17 cellular contexts compared by ENCODE assay signal in the genomic region with DNA sequence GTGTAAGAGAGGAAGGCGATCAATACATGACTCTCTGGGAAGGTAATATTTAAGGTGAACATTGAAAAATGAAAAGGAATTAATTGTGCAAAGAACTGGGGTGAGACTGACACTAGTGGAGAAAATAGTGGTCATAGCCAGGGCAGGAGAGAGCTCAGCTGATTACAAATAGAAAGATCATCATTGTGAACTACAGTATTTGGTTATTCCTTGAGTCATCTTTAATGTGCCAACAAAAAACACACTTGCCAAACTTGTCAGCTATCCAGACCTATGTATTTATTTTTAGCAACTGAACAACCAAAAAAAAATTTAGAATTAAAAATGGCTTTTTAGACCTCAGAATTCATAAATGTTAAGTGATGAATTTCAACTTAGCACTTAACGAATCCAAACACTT.
DNase-seq lines count a peak whose midpoint lies in the region; ATAC-seq and TF ChIP-seq lines count a peak whose summit lies in the region.
"Had no signal": no experiment of that assay in that cellular context is flagged by ENCODE, and none has a peak within 500 bp of the region (broad histone marks: within the 10 kb centered on the region; RNA-seq: fewer than 3 reads in every experiment).

No MANE protein-coding gene starts in this region.

- H4K20me1 ChIP-seq in PC-3 (ENCODE audit: low read length) = no peaks in the 10 kb centered on the region
- H4K20me1 ChIP-seq: BLaER1 had no signal

- H3K4me3 ChIP-seq in PC-3 (ENCODE audit: low read length) (no peak overlapping the region), epithelial cell of esophagus (ENCODE audit: low read length) (no peak overlapping the region)
- H3K4me3 ChIP-seq: A549, BLaER1 had no signal

- no peak overlapping the region for H3K4me2 ChIP-seq in PC-3 (ENCODE audit: low read length)
- H3K4me2 ChIP-seq: A549, BLaER1 had no signal

- ATAC-seq in PC-3 (peak; percentile 91), GM18517 (IDR thresholded peaks at IDR 0.05; ENCODE audit: unreplicated experiment) (no peak)
- ATAC-seq: A549, HepG2 had no signal

- no peak overlapping the region for H2AFZ ChIP-seq in PC-3 (ENCODE audit: low read length)

- H3F3A ChIP-seq in PC-3 (ENCODE audit: low read length, unreplicated experiment) = no peaks in the 10 kb centered on the region

- CTCF ChIA-PET in PC-3 (lab: Charles Lee) = no interaction called here

- no TSS peak for BruUV-seq in PC-3 (replicated peaks; lab: Mats Ljungman, UMichigan)

- H3K27ac ChIP-seq in PC-3 (ENCODE audit: low read length) = no peak overlapping the region
- H3K27ac ChIP-seq: 22Rv1, A549, BLaER1 had no signal

- peaks cover 3% of the 10 kb centered on the region; the same call in 1 of the 2 replicates for H3K4me1 ChIP-seq in PC-3 (ENCODE audit: insufficient read depth, low read length)
- H3K4me1 ChIP-seq: A549, BLaER1 had no signal

- H3K9me3 ChIP-seq in PC-3 (ENCODE audit: low read length) = no peaks in the 10 kb centered on the region
- H3K9me3 ChIP-seq: A549, BLaER1 had no signal

- no peak overlapping the region for H3K9ac ChIP-seq in PC-3 (ENCODE audit: low read length)
- H3K9ac ChIP-seq: BLaER1 had no signal

- no peaks in the 10 kb centered on the region for H3K27me3 ChIP-seq in PC-3 (ENCODE audit: low read length)
- H3K27me3 ChIP-seq: BLaER1 had no signal

- DNase-seq in NCI-H446 treated with DMSO at 0.1 percent for 48 hours (lab: John Stamatoyannopoulos, UW) = peak; percentile 14
- DNase-seq in NCI-H446 (lab: John Stamatoyannopoulos, UW) = no peak
- peak; percentile 63 for DNase-seq in PC-3
- DNase-seq in epithelial cell of esophagus (ENCODE audit: low read depth) = peak; percentile 15
- DNase-seq in NCI-H510A (lab: John Stamatoyannopoulos, UW) = no peak
- DNase-seq in activated effector memory CD4-positive, alpha-beta T cell treated with Interleukin-2 at 50 U/mL for 16 hours = no peak
- DNase-seq: CD4-positive, alpha-beta memory T cell; DMS153; DMS79; GDM1; GOT3; H9 had no signal

- H3K9me2 ChIP-seq in PC-3 (replicated peaks; ENCODE audit: low read length) = no peaks in the 10 kb centered on the region

- intact Hi-C loops in PC-3 (cut with micrococcal nuclease) = no loop called here

- POLR2A ChIA-PET in PC-3 (lab: Charles Lee; ENCODE audit: unreplicated experiment) = no interaction called here

- no peaks in the 10 kb centered on the region for H3K79me2 ChIP-seq in PC-3 (ENCODE audit: low read length)

- no peak for TF ChIP-seq CTCF in PC-3 (conservative IDR thresholded peaks at IDR 0.05; ENCODE audit: low read depth, low read length)
- TF ChIP-seq CTCF in epithelial cell of esophagus (IDR thresholded peaks at IDR 0.05; ENCODE audit: insufficient read depth, low read depth, low read length, missing control alignments) = no peak

- no peaks in the 10 kb centered on the region for H3K36me3 ChIP-seq in PC-3 (ENCODE audit: low read depth, low read length)
- H3K36me3 ChIP-seq: BLaER1 had no signal

Comparison
In these comparisons a context has a peak if more than half of its experiments do, and no peak if none do; other contexts are left out.
1. DNase-seq: peak in NCI-H446 treated with DMSO at 0.1 percent for 48 hours (single experiment), PC-3 (single experiment) and epithelial cell of esophagus (single experiment); none in NCI-H446 (0 of 2), NCI-H510A (single experiment) and activated effector memory CD4-positive, alpha-beta T cell treated with Interleukin-2 at 50 U/mL for 16 hours (single experiment).